ENCODE assay signal across 18 cellular contexts in the genomic region with DNA sequence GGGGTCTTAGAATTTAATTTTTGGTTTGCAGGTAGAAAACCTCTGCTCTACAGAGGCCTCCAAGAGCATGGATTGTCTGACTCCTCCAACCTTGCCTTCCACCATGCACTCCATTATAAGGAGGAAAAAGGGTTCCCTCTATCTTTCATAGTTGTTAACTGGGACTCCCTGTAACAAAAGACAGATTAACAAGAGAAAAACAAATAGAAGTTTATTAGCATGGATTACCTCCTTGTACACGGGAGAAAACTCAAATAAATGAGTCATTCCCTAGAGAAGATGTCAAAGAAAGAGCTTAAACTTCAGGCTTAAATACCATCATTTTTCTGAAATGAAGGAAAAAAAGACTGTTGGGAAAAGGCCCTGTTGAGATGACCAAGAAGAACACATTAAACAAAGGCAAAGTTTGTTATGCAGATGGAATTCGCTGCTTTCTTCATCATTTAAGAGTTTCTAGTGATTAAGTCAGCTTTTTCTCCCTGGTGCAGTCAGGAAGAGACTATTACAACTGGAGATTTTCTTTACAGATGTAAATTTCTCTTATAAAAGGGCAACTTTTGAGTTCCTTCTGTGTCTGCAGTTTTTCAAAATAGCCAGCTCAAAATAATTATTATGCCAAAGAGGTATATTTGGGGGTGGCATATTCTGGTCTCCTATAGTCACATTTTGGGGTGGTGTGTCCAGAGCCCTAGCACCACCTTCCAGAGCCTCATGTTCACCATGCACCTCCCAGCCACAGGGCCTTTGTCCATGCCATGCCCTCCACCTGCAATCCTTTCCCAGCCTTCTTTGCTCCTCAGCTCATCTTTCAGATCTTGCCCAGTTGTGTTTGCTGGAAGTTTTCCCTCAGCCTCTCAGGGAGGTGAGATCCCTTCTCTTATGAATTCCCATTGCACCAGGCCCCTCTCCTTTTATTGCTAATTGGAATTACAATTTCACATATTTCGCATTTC.
"Had no signal": no experiment of that assay in that cellular context is flagged by ENCODE, and none has a peak within 500 bp of the region (broad histone marks: within the 10 kb centered on the region; RNA-seq: fewer than 3 reads in every experiment).

No MANE protein-coding gene starts in this region.

- FAIRE-seq: keratinocyte had no signal

- H3K27ac ChIP-seq: ascending aorta, breast epithelium, parathyroid adenoma, spleen had no signal

- H3K9me3 Mint-ChIP-seq: activated naive CD4-positive, alpha-beta T cell treated with anti-CD3 and anti-CD28 coated beads, Interleukin-2, amount 50 U/mL, for 24 hours; activated T-cell treated with anti-CD3 and anti-CD28 coated beads, Interleukin-2, amount 50 U/mL, for 4 hours; natural killer cell treated with Interleukin-12 subunit alpha and Interleukin-12 subunit beta and Interleukin-15 and Interleukin-18, amount 100 ng/mL, for 72 hours had no signal

- H3K36me3 Mint-ChIP-seq: activated naive CD4-positive, alpha-beta T cell treated with anti-CD3 and anti-CD28 coated beads, Interleukin-2, amount 50 U/mL, for 24 hours; mesothelial cell of epicardium; natural killer cell treated with Interleukin-12 subunit alpha and Interleukin-12 subunit beta and Interleukin-15 and Interleukin-18, amount 100 ng/mL, for 72 hours had no signal

- H3K4me1 ChIP-seq: ascending aorta, breast epithelium, parathyroid adenoma, spleen had no signal

- H3K4me3 ChIP-seq: ascending aorta, breast epithelium, lung, spleen had no signal

- H3K27me3 ChIP-seq: ascending aorta had no signal

- H3K4me3 Mint-ChIP-seq: activated naive CD4-positive, alpha-beta T cell treated with anti-CD3 and anti-CD28 coated beads, Interleukin-2, amount 50 U/mL, for 24 hours; activated T-cell treated with anti-CD3 and anti-CD28 coated beads, Interleukin-2, amount 50 U/mL, for 4 hours; mesothelial cell of epicardium; natural killer cell treated with Interleukin-12 subunit alpha and Interleukin-12 subunit beta and Interleukin-15 and Interleukin-18, amount 100 ng/mL, for 72 hours; stimulated activated naive B cell treated with anti-CD40 and anti-IgM and Interleukin-4, amounts not matched to agents 10 μg/mL and 1 μg/mL and 100 μg/mL, for 72 hours had no signal

- DNase-seq: activated CD4-positive, alpha-beta T cell treated with anti-CD3 and anti-CD28 coated beads, Interleukin-2, amount 50 U/mL, for 1 hour; activated CD4-positive, CD25-positive, alpha-beta regulatory T cell treated with anti-CD3 and anti-CD28 coated beads, Interleukin-2, amount 50 U/mL, for 72 hours; activated CD8-positive, alpha-beta memory T cell treated with anti-CD3 and anti-CD28 coated beads, Interleukin-2, amount 50 U/mL, for 4 hours; activated T-cell treated with anti-CD3 and anti-CD28 coated beads, Interleukin-2, amount 50 U/mL, for 4 hours; dermis blood vessel endothelial cell; effector memory CD4-positive, alpha-beta T cell; retina; spleen; stimulated activated naive B cell treated with anti-CD40 and anti-IgM and Interleukin-4, amounts not matched to agents 10 μg/mL and 1 μg/mL and 100 μg/mL, for 72 hours; T1000 had no signal

- ATAC-seq: activated T-cell treated with anti-CD3 and anti-CD28 coated beads, Interleukin-2, amount 50 U/mL, for 4 hours; natural killer cell treated with Interleukin-12 subunit alpha and Interleukin-12 subunit beta and Interleukin-15 and Interleukin-18, amount 100 ng/mL, for 72 hours; stimulated activated naive B cell treated with anti-CD40 and anti-IgM and Interleukin-4, amounts not matched to agents 10 μg/mL and 1 μg/mL and 100 μg/mL, for 72 hours had no signal

- H3K27ac Mint-ChIP-seq: activated naive CD4-positive, alpha-beta T cell treated with anti-CD3 and anti-CD28 coated beads, Interleukin-2, amount 50 U/mL, for 24 hours; mesothelial cell of epicardium; natural killer cell treated with Interleukin-12 subunit alpha and Interleukin-12 subunit beta and Interleukin-15 and Interleukin-18, amount 100 ng/mL, for 72 hours; stimulated activated naive B cell treated with anti-CD40 and anti-IgM and Interleukin-4, amounts not matched to agents 10 μg/mL and 1 μg/mL and 100 μg/mL, for 72 hours had no signal

- H3K4me1 Mint-ChIP-seq: activated naive CD4-positive, alpha-beta T cell treated with anti-CD3 and anti-CD28 coated beads, Interleukin-2, amount 50 U/mL, for 24 hours; stimulated activated naive B cell treated with anti-CD40 and anti-IgM and Interleukin-4, amounts not matched to agents 10 μg/mL and 1 μg/mL and 100 μg/mL, for 72 hours had no signal

- H3K9ac ChIP-seq: parathyroid adenoma had no signal

- H3K36me3 ChIP-seq: ascending aorta, breast epithelium, spleen had no signal
